In genomic region chr14:77033622-77034521, GRCh38 we compare ENCODE assay signal across 8 cellular contexts. TPM values are rescaled to one million over a fixed set of nuclear protein-coding genes. Genes with fewer than 3 reads are reported as not detected.
A peak's percentile ranks its signal among the peaks of the same experiment; 100 is the strongest.
DNase-seq lines count a peak whose midpoint lies in the region; ATAC-seq and TF ChIP-seq lines count a peak whose summit lies in the region.

No MANE protein-coding gene starts in this region.

- H3K27me3 Mint-ChIP-seq in osteocyte (ENCODE audit: unreplicated experiment) = no peaks in the 10 kb centered on the region

- in situ Hi-C loops in transverse colon (cut with MboI; ENCODE audit: low pct_ligation_motif_present in 1 of 4, low pct_unique_long_range_greater_than_20kb in 1 of 4, low sequenced_read_pairs in 3 of 4) = no loop called here

- no peaks in the 10 kb centered on the region for H3K9me3 ChIP-seq in transverse colon

- peaks cover 91% of the 10 kb centered on the region for H3K4me1 Mint-ChIP-seq in osteocyte (ENCODE audit: unreplicated experiment)

- peak; percentile 71 for ATAC-seq in GM21737 (IDR thresholded peaks at IDR 0.05; ENCODE audit: unreplicated experiment)

- TF ChIP-seq CTCF in osteocyte (IDR thresholded peaks at IDR 0.05) (no peak), transverse colon (IDR thresholded peaks at IDR 0.05) (peak in 1 of 5 experiments; percentile 14)

- H3K36me3 ChIP-seq in transverse colon = no peaks in the 10 kb centered on the region

- H3K27ac Mint-ChIP-seq in osteocyte (ENCODE audit: unreplicated experiment) = peak overlapping the region; percentile 99

- TF ChIP-seq EP300 in transverse colon (IDR thresholded peaks at IDR 0.05; ENCODE audit: low read depth) = peak; percentile 33

- 0 to 1% methylated on average over 7 to 36 of the region's 36 CpGs for WGBS in transverse colon (ENCODE audit: low coverage in 1 of 2), 2 donors

- H3K27ac ChIP-seq in transverse colon = peak overlapping the region; percentile 99 to 100 (median 100)

- peaks cover 60 to 86% (median 66%) of the 10 kb centered on the region in 4 donors for H3K4me1 ChIP-seq in transverse colon

- peak; percentile 60 for TF ChIP-seq POLR2A in Raji (IDR thresholded peaks at IDR 0.05; ENCODE audit: insufficient read depth, low read depth, low read length)
- peak; percentile 46 for TF ChIP-seq POLR2A in transverse colon (IDR thresholded peaks at IDR 0.05)

- H3K4me3 Mint-ChIP-seq in osteocyte (ENCODE audit: unreplicated experiment) = peak overlapping the region; percentile 72

- H3K27me3 ChIP-seq in transverse colon = no peaks in the 10 kb centered on the region

- H3K4me3 ChIP-seq in transverse colon = peak overlapping the region; percentile 37 to 52 (median 45)

- no peaks in the 10 kb centered on the region for H3K9me3 Mint-ChIP-seq in osteocyte (ENCODE audit: unreplicated experiment)

- H3K36me3 Mint-ChIP-seq in osteocyte (ENCODE audit: unreplicated experiment) = no peaks in the 10 kb centered on the region

- DNase-seq in EH (ENCODE audit: low read depth) (peak; percentile 85), KG1 (lab: John Stamatoyannopoulos, UW) (peak; percentile 70), globus pallidus (ENCODE audit: low spot score) (peak; percentile 62), osteocyte (ENCODE audit: extremely low spot score, unreplicated experiment) (peak; percentile 96), transverse colon (peak; percentile 89)
- DNase-seq in activated naive CD4-positive, alpha-beta T cell treated with Interleukin-2 at 50 U/mL for 16 hours = peak; percentile 85

- intact Hi-C loops in transverse colon (cut with DNase I; ENCODE audit: low total_unique reads) = no loop called here

RNA-seq across cellular contexts. Expression of gene IRF2BPL, which starts 5.4 kb away (rescaled TPM):
- 107 and 120 TPM in 2 replicates for total RNA-seq in osteocyte
- 10 to 100 TPM; 21.0 to 53.5 (median 32.5) TPM for total RNA-seq in transverse colon

Comparison
In these comparisons a context has a peak if more than half of its experiments do, and no peak if none do; other contexts are left out.
1. Peak in every context shown above with its lines: DNase-seq, ATAC-seq, H3K4me3 ChIP-seq and H3K27ac ChIP-seq.